Comparison of ENCODE assay signal across 8 cellular contexts in the genomic region with DNA sequence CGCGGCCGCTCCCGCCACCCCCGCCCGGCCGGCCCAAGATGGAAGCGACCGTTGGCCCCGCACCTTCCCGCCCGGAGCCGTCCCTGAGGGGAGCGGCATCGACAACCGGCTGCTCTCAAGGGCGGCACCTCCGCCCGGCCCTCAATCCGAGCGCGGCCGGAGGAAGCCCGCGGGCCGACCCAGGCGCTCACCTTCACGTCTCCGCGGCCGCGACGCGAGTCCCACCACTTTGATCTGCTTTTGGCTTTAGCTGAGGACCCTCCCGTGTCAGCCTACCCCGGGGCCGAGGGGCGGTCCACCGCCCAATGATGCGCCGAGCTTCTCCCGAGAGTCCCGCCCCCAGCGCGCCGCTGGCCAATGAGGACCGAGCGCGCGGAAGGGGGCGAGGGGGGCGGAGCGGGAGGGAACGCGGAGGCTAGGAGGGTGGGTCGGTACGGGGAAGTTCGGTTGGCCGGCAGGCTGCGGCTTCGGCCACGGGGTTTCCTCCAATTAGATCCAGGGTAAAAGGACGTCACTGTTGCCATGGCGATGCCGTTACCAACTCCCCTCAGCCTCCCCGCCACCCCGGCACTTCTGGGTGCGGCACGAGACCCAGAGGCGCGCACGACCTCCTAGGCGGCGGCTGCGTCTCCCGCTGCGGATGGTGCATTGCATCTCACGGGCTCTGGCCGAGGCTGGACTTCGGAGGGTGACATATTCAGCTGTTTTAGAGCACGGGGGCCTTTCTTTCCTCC. TPM values are rescaled to one million over a fixed set of nuclear protein-coding genes. Genes with fewer than 3 reads are reported as not detected.
DNase-seq lines count a peak whose midpoint lies in the region; ATAC-seq and TF ChIP-seq lines count a peak whose summit lies in the region.

A gene (minus strand): TSS at position 248 of the 734 bp plus-strand sequence. CDS start 545 bp downstream, outside the sequence.

- peak within 1 kb of the TSS; percentile 95 for H3K4me3 ChIP-seq in epithelial cell of esophagus (ENCODE audit: low read length)
- peak within 1 kb of the TSS; percentile 78 for H3K4me3 ChIP-seq in mononuclear cell (ENCODE audit: low read length)

- peak; percentile 92 for ATAC-seq in GM21529 (IDR thresholded peaks at IDR 0.05; ENCODE audit: unreplicated experiment)

- peaks cover 5% of the 10 kb centered on the region for H3K36me3 Mint-ChIP-seq in IgD-negative memory B cell

- peaks cover 33% of the 10 kb centered on the region for H3K4me1 ChIP-seq in mononuclear cell (ENCODE audit: insufficient read depth, low read length)

- no peaks in the 10 kb centered on the region for H3K9me3 ChIP-seq in mononuclear cell (ENCODE audit: low read depth, low read length)

- no peaks in the 10 kb centered on the region for H3K27me3 ChIP-seq in mononuclear cell (ENCODE audit: insufficient read depth, low read length)

- peak; percentile 98 for DNase-seq in DMS 273 treated with DMSO at 0.1 percent for 48 hours (lab: John Stamatoyannopoulos, UW)
- peak; percentile 75 for DNase-seq in OCI-M2 (lab: John Stamatoyannopoulos, UW; ENCODE audit: unreplicated experiment)
- peak; percentile 94 for DNase-seq in activated T-cell treated with anti-CD3 and anti-CD28 coated beads for 4 hours
- peak; percentile 98 for DNase-seq in epithelial cell of esophagus (ENCODE audit: low read depth)
- peak; percentile 94 to 97 for DNase-seq in stimulated activated CD8-positive, alpha-beta memory T cell treated with anti-CD3 and anti-CD28 coated beads, Interleukin-4, amount 100 ng/mL, for 1 hour (ENCODE audit: low read depth in 2 of 2, low spot score in 1 of 2)

- H3K4me1 Mint-ChIP-seq in IgD-negative memory B cell, result peaks cover 25 to 51% (median 38%) of the 10 kb centered on the region in 3 donors

- H3K4me3 Mint-ChIP-seq in IgD-negative memory B cell, result peak within 1 kb of the TSS; percentile 93 to 98 (median 96)

- no peaks in the 10 kb centered on the region for H3K27me3 Mint-ChIP-seq in IgD-negative memory B cell

- H3K9me3 Mint-ChIP-seq in IgD-negative memory B cell, result no peaks in the 10 kb centered on the region

- H3K27ac Mint-ChIP-seq in IgD-negative memory B cell, result peak within 1 kb of the TSS; percentile 95 to 98 (median 95)

- TF ChIP-seq CTCF in epithelial cell of esophagus (IDR thresholded peaks at IDR 0.05; ENCODE audit: insufficient read depth, low read depth, low read length, missing control alignments), result no peak

RNA-seq across cellular contexts. Expression of the gene that starts here (rescaled TPM):
- 200 TPM for polyA plus RNA-seq in IgD-negative memory B cell
- total RNA-seq in mononuclear cell, result 144 TPM

Comparison
In these comparisons a context has a peak if more than half of its experiments do, and no peak if none do; other contexts are left out.
1. Peak in every context shown above with its lines: DNase-seq, ATAC-seq and H3K4me3 ChIP-seq.